In genomic region chr2:23926750-23927627, GRCh38 we compare ENCODE assay signal across 1 cellular context.
TF ChIP-seq lines count a peak whose summit lies in the region.

Gene ATAD2B (minus strand): TSS chr2:23927123. CDS start chr2:23926770, 353 bp downstream.

TF ChIP-seq in HepG2, 621 proteins besides CTCF, POLR2A, EP300 and RAD21 (continued from another document and continues in another):
- TF ChIP-seq SNAI1 (CRISPR knock-in tag; IDR thresholded peaks at IDR 0.05; ENCODE audit: borderline replicate concordance) (peak; percentile 99), MIER2 (CRISPR knock-in tag; IDR thresholded peaks at IDR 0.05) (0 out of 2 replicates have a peak, but pooled peaks have one; percentile 29), ZNF713 (CRISPR knock-in tag; IDR thresholded peaks at IDR 0.05) (no peak; the same call in 1 of the 2 replicates), IRF1 (CRISPR knock-in tag; IDR thresholded peaks at IDR 0.05; ENCODE audit: low read depth) (0 out of 2 replicates have a peak, but pooled peaks have one; percentile 37), ZNF784 (CRISPR knock-in tag; IDR thresholded peaks at IDR 0.05; ENCODE audit: borderline replicate concordance) (no peak; the same call in 1 of the 2 replicates), ZNF776 (CRISPR knock-in tag; IDR thresholded peaks at IDR 0.05) (peak; percentile 98), CREB3 (CRISPR knock-in tag; IDR thresholded peaks at IDR 0.05) (peak; percentile 83), ZBTB37 (CRISPR knock-in tag; IDR thresholded peaks at IDR 0.05) (no peak), CBFB (CRISPR knock-in tag; IDR thresholded peaks at IDR 0.05) (peak; percentile 96), NRL (CRISPR knock-in tag; IDR thresholded peaks at IDR 0.05; ENCODE audit: borderline replicate concordance) (peak; percentile 22), USF2 (IDR thresholded peaks at IDR 0.05; ENCODE audit: low read depth, low read length) (no peak), USF2 (CRISPR knock-in tag; IDR thresholded peaks at IDR 0.05; ENCODE audit: borderline replicate concordance) (no peak), BORCS8-MEF2B (CRISPR knock-in tag; IDR thresholded peaks at IDR 0.05) (peak; percentile 91), ZXDC (CRISPR knock-in tag; IDR thresholded peaks at IDR 0.05) (peak; percentile 12; the same call in 1 of the 2 replicates), YY1 (IDR thresholded peaks at IDR 0.05; ENCODE audit: insufficient read depth, insufficient replicate concordance, low read depth, low read length) (peak; percentile 94), FOXC1 (CRISPR knock-in tag; IDR thresholded peaks at IDR 0.05; ENCODE audit: borderline replicate concordance) (peak; percentile 92), IRF2 (CRISPR knock-in tag; IDR thresholded peaks at IDR 0.05) (peak; percentile 97; the same call in 1 of the 2 replicates), JARID2 (CRISPR knock-in tag; IDR thresholded peaks at IDR 0.05; ENCODE audit: insufficient replicate concordance) (peak; percentile 44), KDM6A (CRISPR knock-in tag; IDR thresholded peaks at IDR 0.05; ENCODE audit: low read depth) (0 out of 2 replicates have a peak, but pooled peaks have one; percentile 27), KAT7 (CRISPR knock-in tag; IDR thresholded peaks at IDR 0.05; ENCODE audit: borderline replicate concordance) (peak; percentile 79), HNRNPLL (IDR thresholded peaks at IDR 0.05; ENCODE audit: low read depth, low read length, poor library complexity, severe bottlenecking) (peak; percentile 87), HES4 (CRISPR knock-in tag; IDR thresholded peaks at IDR 0.05; ENCODE audit: borderline replicate concordance) (peak; percentile 72; the same call in 1 of the 2 replicates), ZNF513 (CRISPR knock-in tag; conservative IDR thresholded peaks at IDR 0.05) (0 out of 2 replicates have a peak, but pooled peaks have one; percentile 79), ZNF263 (CRISPR knock-in tag; IDR thresholded peaks at IDR 0.05) (peak; percentile 72), GTF3A (CRISPR knock-in tag; conservative IDR thresholded peaks at IDR 0.05) (no peak), ZNF543 (CRISPR knock-in tag; IDR thresholded peaks at IDR 0.05) (peak; percentile 59; the same call in 1 of the 2 replicates), MEIS1 (CRISPR knock-in tag; IDR thresholded peaks at IDR 0.05; ENCODE audit: borderline replicate concordance) (no peak; the same call in 1 of the 2 replicates), JUN (CRISPR knock-in tag; IDR thresholded peaks at IDR 0.05) (peak; percentile 60; the same call in 1 of the 2 replicates), TBX3 (IDR thresholded peaks at IDR 0.05; ENCODE audit: borderline replicate concordance) (no peak), LRRFIP1 (CRISPR knock-in tag; conservative IDR thresholded peaks at IDR 0.05) (no peak; the same call in 1 of the 2 replicates), ZNF678 (CRISPR knock-in tag; IDR thresholded peaks at IDR 0.05) (no peak), CENPX (CRISPR knock-in tag; IDR thresholded peaks at IDR 0.05) (no peak), SRSF1 (optimal IDR thresholded peaks at IDR 0.05; ENCODE audit: low read depth, low read length) (peak; percentile 71), ZSCAN29 (CRISPR knock-in tag; conservative IDR thresholded peaks at IDR 0.05) (no peak), FLYWCH1 (CRISPR knock-in tag; IDR thresholded peaks at IDR 0.05) (peak; percentile 76; the same call in 1 of the 2 replicates), ZNF629 (CRISPR knock-in tag; conservative IDR thresholded peaks at IDR 0.05) (no peak; the same call in 1 of the 2 replicates), NCOR1 (IDR thresholded peaks at IDR 0.05; ENCODE audit: borderline replicate concordance, low read length) (no peak), ATF7 (IDR thresholded peaks at IDR 0.05) (no peak), ATF7 (CRISPR knock-in tag; IDR thresholded peaks at IDR 0.05) (peak; percentile 76), SCMH1 (CRISPR knock-in tag; IDR thresholded peaks at IDR 0.05; ENCODE audit: borderline replicate concordance) (no peak), ZNF646 (CRISPR knock-in tag; IDR thresholded peaks at IDR 0.05) (no peak; the same call in 1 of the 2 replicates), ZNF564 (CRISPR knock-in tag; IDR thresholded peaks at IDR 0.05) (0 out of 2 replicates have a peak, but pooled peaks have one; percentile 53)
